In genomic region chr9:37329576-37329975, GRCh38 we compare ENCODE assay signal across 8 cellular contexts.
A peak's percentile ranks its signal among the peaks of the same experiment; 100 is the strongest.
DNase-seq lines count a peak whose midpoint lies in the region; ATAC-seq and TF ChIP-seq lines count a peak whose summit lies in the region.

No MANE protein-coding gene starts in this region.

- WGBS in suprapubic skin = 94% methylated on average over 2 of the region's 2 CpGs

- H3K9me3 ChIP-seq in neural cell (ENCODE audit: low read length) (no peaks in the 10 kb centered on the region), suprapubic skin (no peaks in the 10 kb centered on the region)

- no peak for TF ChIP-seq CTCF in activated B cell treated with CpG ODN at 0.5 μM for 24 hours (IDR thresholded peaks at IDR 0.05)
- TF ChIP-seq CTCF in neural cell (IDR thresholded peaks at IDR 0.05; ENCODE audit: poor library complexity, severe bottlenecking) = peak; percentile 65
- no peak for TF ChIP-seq CTCF in suprapubic skin (IDR thresholded peaks at IDR 0.05)

- H3K4me2 ChIP-seq in neural cell (ENCODE audit: low read length) = no peak overlapping the region

- POLR2A ChIA-PET in activated B cell treated with CpG ODN at 0.5 μM for 24 hours (lab: Charles Lee) = interaction anchor here (0.6 to 8.1 kb wide), 28 partner anchors 9 to 456 kb away, joined by 3 to 124 read pairs (median 8); partner anchors contain the start of genes PAX5 and ZCCHC7

- H3K27me3 Mint-ChIP-seq in activated B cell treated with CpG ODN at 0.5 μM for 24 hours = no peaks in the 10 kb centered on the region

- peak overlapping the region; percentile 83 for H3K27ac Mint-ChIP-seq in activated B cell treated with CpG ODN at 0.5 μM for 24 hours

- peak; percentile 71 for TF ChIP-seq RAD21 in neural cell (conservative IDR thresholded peaks at IDR 0.05)

- H3K9me3 Mint-ChIP-seq in activated B cell treated with CpG ODN at 0.5 μM for 24 hours = no peaks in the 10 kb centered on the region

- H3K27me3 ChIP-seq in neural cell (ENCODE audit: insufficient read depth, low read depth, low read length) (no peaks in the 10 kb centered on the region), suprapubic skin (no peaks in the 10 kb centered on the region)

- H3K9ac ChIP-seq in neural cell (ENCODE audit: low read length) = no peak overlapping the region

- H3K36me3 ChIP-seq in neural cell (ENCODE audit: insufficient read depth, low read length) (no peaks in the 10 kb centered on the region), suprapubic skin (no peaks in the 10 kb centered on the region)

- no peaks in the 10 kb centered on the region for H3K79me2 ChIP-seq in neural cell (replicated peaks; ENCODE audit: insufficient read depth, low read length)

- H3K4me3 ChIP-seq in neural cell (ENCODE audit: low read length) = no peak overlapping the region
- no peak overlapping the region for H3K4me3 ChIP-seq in suprapubic skin

- DNase-seq in NCI-H2196 (lab: John Stamatoyannopoulos, UW; ENCODE audit: unreplicated experiment) = peak; percentile 28
- no peak for DNase-seq in NCI-H2196 treated with DMSO at 0.1 percent for 48 hours (lab: John Stamatoyannopoulos, UW; ENCODE audit: unreplicated experiment)
- no peak for DNase-seq in activated B cell treated with CpG ODN at 0.5 μM for 24 hours
- DNase-seq in left colon = no peak
- no peak for DNase-seq in suprapubic skin (ENCODE audit: low spot score in 2 of 2)
- no peak for DNase-seq in T1000 (lab: John Stamatoyannopoulos, UW)

- ATAC-seq in HG03342 (IDR thresholded peaks at IDR 0.05; ENCODE audit: unreplicated experiment) (peak; percentile 55), activated B cell treated with CpG ODN at 0.5 μM for 24 hours (ENCODE audit: low read depth) (peak; percentile 47), left colon (no peak)

- no peak overlapping the region for H3K27ac ChIP-seq in neural cell (ENCODE audit: low read length)
- H3K27ac ChIP-seq in suprapubic skin = no peak overlapping the region

- peaks cover 71% of the 10 kb centered on the region for H3K4me1 Mint-ChIP-seq in activated B cell treated with CpG ODN at 0.5 μM for 24 hours

- intact Hi-C loops in activated B cell treated with CpG ODN at 0.5 μM for 24 hours (cut with micrococcal nuclease) = loop anchor here (1.0 kb wide), 3 partner anchors 295 to 696 kb away; partner anchors contain the start of gene PAX5
- intact Hi-C loops in left colon (cut with DNase I, micrococcal nuclease) = no loop called here

- H3K9me2 ChIP-seq in neural cell (ENCODE audit: insufficient read depth, low read length) = no peaks in the 10 kb centered on the region

- no peaks in the 10 kb centered on the region for H3K4me1 ChIP-seq in suprapubic skin

- H2AFZ ChIP-seq in neural cell (ENCODE audit: low read depth, low read length) = no peak overlapping the region

- peaks cover 14% of the 10 kb centered on the region for H3F3A ChIP-seq in neural cell (ENCODE audit: insufficient read depth, low read length, poor library complexity, severe bottlenecking)

- CTCF ChIA-PET in activated B cell treated with CpG ODN at 0.5 μM for 24 hours (lab: Charles Lee) = interaction anchor here (0.5 to 4.0 kb wide), 34 partner anchors 9 to 923 kb away, joined by 3 to 25 read pairs (median 4); partner anchors contain the start of gene PAX5

- TF ChIP-seq EP300 in neural cell (conservative IDR thresholded peaks at IDR 0.05; ENCODE audit: poor library complexity, severe bottlenecking) = no peak
- no peak for TF ChIP-seq EP300 in suprapubic skin (IDR thresholded peaks at IDR 0.05)

- peak overlapping the region; percentile 33 for H3K4me3 Mint-ChIP-seq in activated B cell treated with CpG ODN at 0.5 μM for 24 hours

- H3K36me3 Mint-ChIP-seq in activated B cell treated with CpG ODN at 0.5 μM for 24 hours (ENCODE audit: low read depth) = peaks cover 7% of the 10 kb centered on the region

- no peaks in the 10 kb centered on the region for H4K20me1 ChIP-seq in neural cell (ENCODE audit: insufficient read depth)

- no peak for TF ChIP-seq POLR2A in suprapubic skin (IDR thresholded peaks at IDR 0.05)

TF ChIP-seq in neural cell, 6 proteins besides CTCF, POLR2A, EP300 and RAD21:
- TF ChIP-seq TAF1 (IDR thresholded peaks at IDR 0.05; ENCODE audit: low read depth) (no peak), SMC3 (conservative IDR thresholded peaks at IDR 0.05; ENCODE audit: poor library complexity) (peak; percentile 45), REST (IDR thresholded peaks at IDR 0.05; ENCODE audit: borderline replicate concordance) (no peak), POLR2AphosphoS5 (IDR thresholded peaks at IDR 0.05) (no peak)
